Comparison of ENCODE assay signal across 30 cellular contexts in the genomic region with DNA sequence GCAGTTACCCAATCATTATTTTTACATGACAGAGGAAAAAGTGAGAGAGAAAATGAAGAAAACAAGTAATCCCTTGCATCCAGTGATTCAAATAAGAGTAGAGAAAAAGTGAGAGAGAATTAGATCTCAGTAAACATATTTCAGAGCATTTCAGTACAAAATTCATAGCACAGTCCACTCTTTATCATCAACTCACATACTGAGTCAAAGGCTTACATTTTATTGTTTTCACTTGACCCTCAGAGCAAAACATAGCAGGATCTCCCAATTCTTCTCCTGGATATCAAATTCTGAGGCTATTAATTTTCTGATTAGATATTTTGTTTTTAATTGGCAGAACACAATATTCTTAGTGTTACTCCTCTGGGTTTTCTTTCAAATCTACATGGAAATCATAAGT.
"Had no signal": no experiment of that assay in that cellular context is flagged by ENCODE, and none has a peak within 500 bp of the region (broad histone marks: within the 10 kb centered on the region; RNA-seq: fewer than 3 reads in every experiment).

No MANE protein-coding gene starts in this region.

- H3K4me1 ChIP-seq: left lung, lower lobe of right lung, pancreas, prostate gland, spleen, tibial nerve, uterus had no signal

- H3K9me3 ChIP-seq: left lung, lower lobe of right lung, pancreas, prostate gland, spleen, tibial nerve, uterus had no signal

- DNase-seq: immature natural killer cell; kidney; left colon; left lung; lower lobe of right lung; mammary epithelial cell; mesenchymal stem cell; naive B cell; natural killer cell; nephron progenitor cell; nucleus accumbens; pancreas; posterior cingulate gyrus; retina; right cardiac atrium; spleen; stimulated activated CD4-positive, alpha-beta T cell treated with anti-CD3 and anti-CD28 coated beads, Interleukin-4, amount 100 ng/mL, for 24 hours; stimulated activated CD8-positive, alpha-beta memory T cell treated with anti-CD3 and anti-CD28 coated beads, Interleukin-4, amount 100 ng/mL, for 48 hours; stimulated activated naive CD4-positive, alpha-beta T cell treated with Interleukin-2 at 50 U/mL for 16 hours; stimulated activated naive CD8-positive, alpha-beta T cell treated with anti-CD3 and anti-CD28 coated beads, Interleukin-15, amount 100 ng/mL, for 72 hours; substantia nigra; uterus had no signal

- H3K36me3 Mint-ChIP-seq: immature natural killer cell; naive B cell; natural killer cell; neural progenitor cell; stimulated activated memory B cell treated with anti-CD40 and anti-IgM and Interleukin-4, amounts not matched to agents 10 μg/mL and 1 μg/mL and 100 μg/mL, for 72 hours; type B pancreatic cell had no signal

- ATAC-seq: left colon; left lung; lower lobe of right lung; natural killer cell; pancreas; right cardiac atrium; sciatic nerve; stimulated activated memory B cell treated with anti-CD40 and anti-IgM and Interleukin-4, amounts not matched to agents 10 μg/mL and 1 μg/mL and 100 μg/mL, for 72 hours; stimulated activated naive CD8-positive, alpha-beta T cell treated with anti-CD3 and anti-CD28 coated beads, Interleukin-15, amount 100 ng/mL, for 72 hours had no signal

- H3K4me3 ChIP-seq: hepatocyte, left lung, lower lobe of right lung, neural progenitor cell, pancreas, prostate gland, skin epidermis, spleen, tibial nerve, uterus had no signal

- H3K9ac ChIP-seq: neural progenitor cell had no signal

- H3K4me1 Mint-ChIP-seq: immature natural killer cell; naive B cell; natural killer cell; stimulated activated memory B cell treated with anti-CD40 and anti-IgM and Interleukin-4, amounts not matched to agents 10 μg/mL and 1 μg/mL and 100 μg/mL, for 72 hours; stimulated activated naive CD8-positive, alpha-beta T cell treated with anti-CD3 and anti-CD28 coated beads, Interleukin-15, amount 100 ng/mL, for 72 hours had no signal

- H3K27me3 ChIP-seq: hepatocyte, left lung, neural progenitor cell, pancreas, spleen, tibial nerve, uterus had no signal

- H3K27ac ChIP-seq: hepatocyte, left lung, lower lobe of right lung, neural progenitor cell, pancreas, prostate gland, skin epidermis, spleen, tibial nerve, uterus had no signal

- H3K9me3 Mint-ChIP-seq: nephron progenitor cell, neural progenitor cell, type B pancreatic cell had no signal

- H3K27ac Mint-ChIP-seq: immature natural killer cell; naive B cell; natural killer cell; nephron progenitor cell; neural progenitor cell; stimulated activated memory B cell treated with anti-CD40 and anti-IgM and Interleukin-4, amounts not matched to agents 10 μg/mL and 1 μg/mL and 100 μg/mL, for 72 hours; stimulated activated naive CD8-positive, alpha-beta T cell treated with anti-CD3 and anti-CD28 coated beads, Interleukin-15, amount 100 ng/mL, for 72 hours; type B pancreatic cell had no signal

- H3K27me3 Mint-ChIP-seq: naive B cell; stimulated activated memory B cell treated with anti-CD40 and anti-IgM and Interleukin-4, amounts not matched to agents 10 μg/mL and 1 μg/mL and 100 μg/mL, for 72 hours; stimulated activated naive CD8-positive, alpha-beta T cell treated with anti-CD3 and anti-CD28 coated beads, Interleukin-15, amount 100 ng/mL, for 72 hours; type B pancreatic cell had no signal

- H2AFZ ChIP-seq: hepatocyte had no signal

- H3K36me3 ChIP-seq: left lung, lower lobe of right lung, neural progenitor cell, pancreas, prostate gland, spleen, tibial nerve, uterus had no signal

- H3K4me3 Mint-ChIP-seq: immature natural killer cell; naive B cell; natural killer cell; nephron progenitor cell; neural progenitor cell; stimulated activated memory B cell treated with anti-CD40 and anti-IgM and Interleukin-4, amounts not matched to agents 10 μg/mL and 1 μg/mL and 100 μg/mL, for 72 hours; stimulated activated naive CD8-positive, alpha-beta T cell treated with anti-CD3 and anti-CD28 coated beads, Interleukin-15, amount 100 ng/mL, for 72 hours; type B pancreatic cell had no signal
